ENCODE assay signal across 17 cellular contexts in the genomic region with DNA sequence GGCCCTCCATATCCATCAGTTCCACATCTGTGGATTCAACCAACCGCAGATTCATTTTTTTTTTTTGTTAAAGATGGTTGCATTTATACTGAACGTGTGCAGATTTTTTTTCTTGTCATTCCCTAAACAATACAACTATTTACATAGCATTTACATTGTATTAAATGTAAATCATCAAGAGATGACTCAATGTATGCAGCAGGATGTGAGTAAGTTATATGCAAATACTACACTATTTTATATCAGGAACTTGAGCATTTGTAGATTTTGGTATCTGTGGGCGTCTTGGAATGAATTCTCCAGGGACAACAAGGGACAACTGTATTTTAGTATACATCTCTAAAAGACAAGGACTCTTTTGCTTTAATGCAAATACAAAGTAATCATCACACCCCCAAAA.
"Had no signal": no experiment of that assay in that cellular context is flagged by ENCODE, and none has a peak within 500 bp of the region (broad histone marks: within the 10 kb centered on the region; RNA-seq: fewer than 3 reads in every experiment).

No MANE protein-coding gene starts in this region.

- ATAC-seq: activated CD8-positive, alpha-beta T cell treated with anti-CD3 and anti-CD28 coated beads, Interleukin-2, amount 10 ng/mL, durations not matched to agents 7 days and 5 days; activated naive CD4-positive, alpha-beta T cell treated with anti-CD3 and anti-CD28 coated beads, Interleukin-2, amount 50 U/mL, for 72 hours; heart left ventricle; left colon; sciatic nerve; stimulated activated naive CD8-positive, alpha-beta T cell treated with anti-CD3 and anti-CD28 coated beads, Interleukin-15, amount 100 ng/mL, for 72 hours had no signal

- H3K27me3 ChIP-seq: heart left ventricle, neural progenitor cell, spleen had no signal

- DNase-seq: activated B cell treated with CpG ODN at 0.5 μM for 24 hours; activated CD4-positive, alpha-beta T cell treated with anti-CD3 and anti-CD28 coated beads for 48 hours; activated CD8-positive, alpha-beta memory T cell treated with anti-CD3 and anti-CD28 coated beads, Interleukin-2, amount 50 U/mL, for 4 hours; activated CD8-positive, alpha-beta T cell treated with anti-CD3 and anti-CD28 coated beads, Interleukin-2, amount 10 ng/mL, durations not matched to agents 7 days and 5 days; activated effector memory CD4-positive, alpha-beta T cell treated with anti-CD3 and anti-CD28 coated beads, Interleukin-2, amount 50 U/mL, for 16 hours; activated T-cell treated with anti-CD3 and anti-CD28 coated beads, Interleukin-2, amount 50 U/mL, for 48 hours; caudate nucleus; effector CD4-positive, alpha-beta T cell; heart left ventricle; left colon; spleen; stimulated activated naive CD8-positive, alpha-beta T cell treated with anti-CD3 and anti-CD28 coated beads, Interleukin-15, amount 100 ng/mL, for 72 hours had no signal

- H3K9me3 ChIP-seq: heart left ventricle, spleen had no signal

- H3K4me1 ChIP-seq: spleen had no signal

- H3K36me3 ChIP-seq: heart left ventricle, neural progenitor cell, spleen had no signal

- H3K4me3 ChIP-seq: coronary artery, heart left ventricle, lung, neural progenitor cell, spleen had no signal

- H3K27ac ChIP-seq: coronary artery, heart left ventricle, neural progenitor cell, spleen had no signal
